ENCODE assay signal across 8 cellular contexts in genomic region chr3:143885803-143886427, GRCh38. TPM values are rescaled to one million over a fixed set of nuclear protein-coding genes. Genes with fewer than 3 reads are reported as not detected.
A peak's percentile ranks its signal among the peaks of the same experiment; 100 is the strongest.
DNase-seq lines count a peak whose midpoint lies in the region; ATAC-seq lines count a peak whose summit lies in the region.

No MANE protein-coding gene starts in this region.

- intact Hi-C loops in sciatic nerve (cut with DNase I), result no loop called here

- peak; percentile 40 for DNase-seq in COLO829 (ENCODE audit: low spot score)
- peak; percentile 24 for DNase-seq in NCI-H1694 (lab: John Stamatoyannopoulos, UW)
- peak; percentile 14 to 17 for DNase-seq in activated CD4-positive, alpha-beta T cell treated with anti-CD3 and anti-CD28 coated beads, Interleukin-2, amount 50 U/mL, for 48 hours
- DNase-seq in globus pallidus (ENCODE audit: low spot score), result peak; percentile 37
- no peak for DNase-seq in sciatic nerve (ENCODE audit: low spot score)
- no peak for DNase-seq in T1000 (lab: John Stamatoyannopoulos, UW)

- peak; percentile 89 for ATAC-seq in GM18519 (IDR thresholded peaks at IDR 0.05; ENCODE audit: low FRiP score, unreplicated experiment)
- ATAC-seq in HG02885 (IDR thresholded peaks at IDR 0.05; ENCODE audit: poor library complexity, unreplicated experiment), result peak; percentile 96
- peak; percentile 45 for ATAC-seq in sciatic nerve

RNA-seq across cellular contexts. Expression of gene SLC9A9, which starts 37.6 kb away (rescaled TPM):
- 16.0 TPM for total RNA-seq in sciatic nerve

Comparison
In these comparisons a context has a peak if more than half of its experiments do, and no peak if none do; other contexts are left out.
1. DNase-seq: peak in COLO829 (single experiment), NCI-H1694 (single experiment), activated CD4-positive, alpha-beta T cell treated with anti-CD3 and anti-CD28 coated beads, Interleukin-2, amount 50 U/mL, for 48 hours (2 of 2) and globus pallidus (single experiment); none in sciatic nerve (single experiment) and T1000 (single experiment).
2. ATAC-seq: peak in every context shown above with its lines; median percentile 96 in HG02885; 89 in GM18519; 45 in sciatic nerve.